In genomic region chr10:95264227-95265051, GRCh38 we compare ENCODE assay signal across 10 cellular contexts. TPM values are rescaled to one million over a fixed set of nuclear protein-coding genes. Genes with fewer than 3 reads are reported as not detected.
A peak's percentile ranks its signal among the peaks of the same experiment; 100 is the strongest.
DNase-seq lines count a peak whose midpoint lies in the region; ATAC-seq, FAIRE-seq and TF ChIP-seq lines count a peak whose summit lies in the region.
"Had no signal": no experiment of that assay in that cellular context is flagged by ENCODE, and none has a peak within 500 bp of the region (broad histone marks: within the 10 kb centered on the region; RNA-seq: fewer than 3 reads in every experiment).

No MANE protein-coding gene starts in this region.

- intact Hi-C loops in thyroid gland (cut with DNase I): no loop called here

- H3K27me3 ChIP-seq in HUES48 (ENCODE audit: control insufficient read depth, insufficient read depth, low read length): no peaks in the 10 kb centered on the region
- no peaks in the 10 kb centered on the region for H3K27me3 ChIP-seq in RWPE2 (ENCODE audit: insufficient read depth, poor library complexity, severe bottlenecking)
- H3K27me3 ChIP-seq in keratinocyte (ENCODE audit: control insufficient read depth, extremely low read depth, insufficient read depth, low read length): no peaks in the 10 kb centered on the region
- H3K27me3 ChIP-seq in thyroid gland: no peaks in the 10 kb centered on the region

- H3K9me3 Mint-ChIP-seq in activated CD8-positive, alpha-beta T cell treated with anti-CD3 and anti-CD28 coated beads, Interleukin-2, amount 10 ng/mL, durations not matched to agents 7 days and 5 days (ENCODE audit: insufficient read depth): no peaks in the 10 kb centered on the region
- H3K9me3 Mint-ChIP-seq: activated naive CD4-positive, alpha-beta T cell treated with anti-CD3 and anti-CD28 coated beads, Interleukin-2, amount 50 U/mL, for 72 hours had no signal

- peaks cover 3% of the 10 kb centered on the region for H3K27me3 Mint-ChIP-seq in activated CD8-positive, alpha-beta T cell treated with anti-CD3 and anti-CD28 coated beads, Interleukin-2, amount 10 ng/mL, durations not matched to agents 7 days and 5 days (ENCODE audit: low read depth)

- no peak overlapping the region for H3K27ac Mint-ChIP-seq in activated CD8-positive, alpha-beta T cell treated with anti-CD3 and anti-CD28 coated beads, Interleukin-2, amount 10 ng/mL, durations not matched to agents 7 days and 5 days
- H3K27ac Mint-ChIP-seq: activated naive CD4-positive, alpha-beta T cell treated with anti-CD3 and anti-CD28 coated beads, Interleukin-2, amount 50 U/mL, for 72 hours had no signal

- H3K9ac ChIP-seq in HUES48 (ENCODE audit: low read depth, low read length): peak overlapping the region; percentile 47; the same call in 1 of the 2 replicates
- peak overlapping the region; percentile 68 for H3K9ac ChIP-seq in keratinocyte (ENCODE audit: control insufficient read depth, extremely low read depth, insufficient read depth, low read length)

- peak overlapping the region; percentile 31 for H3K4me2 ChIP-seq in keratinocyte (ENCODE audit: control insufficient read depth, extremely low read depth, insufficient read depth, low read depth, low read length)

- TF ChIP-seq POLR2A in thyroid gland (IDR thresholded peaks at IDR 0.05) (no peak), H54 (IDR thresholded peaks at IDR 0.05; ENCODE audit: low read depth, low read length) (no peak)

- peaks cover 32% of the 10 kb centered on the region for H3K79me2 ChIP-seq in keratinocyte (ENCODE audit: control insufficient read depth, insufficient read depth, low read length)

- H4K20me1 ChIP-seq in keratinocyte (ENCODE audit: control insufficient read depth, extremely low read depth, insufficient read depth, low read length): no peaks in the 10 kb centered on the region

- H2AFZ ChIP-seq in keratinocyte (ENCODE audit: control insufficient read depth, low read length): no peak overlapping the region

- peak overlapping the region; percentile 92 for H3K27ac ChIP-seq in HUES48 (ENCODE audit: low read depth, low read length)
- peak overlapping the region; percentile 94 for H3K27ac ChIP-seq in RWPE2 (ENCODE audit: poor library complexity, severe bottlenecking)
- peak overlapping the region; percentile 85 for H3K27ac ChIP-seq in keratinocyte (ENCODE audit: control insufficient read depth, insufficient read depth, low read length)
- peak overlapping the region in 2 of 3 donors; percentile 55 to 84 for H3K27ac ChIP-seq in thyroid gland

- H3K36me3 Mint-ChIP-seq in activated CD8-positive, alpha-beta T cell treated with anti-CD3 and anti-CD28 coated beads, Interleukin-2, amount 10 ng/mL, durations not matched to agents 7 days and 5 days (ENCODE audit: low read depth): no peaks in the 10 kb centered on the region
- H3K36me3 Mint-ChIP-seq: activated naive CD4-positive, alpha-beta T cell treated with anti-CD3 and anti-CD28 coated beads, Interleukin-2, amount 50 U/mL, for 72 hours had no signal

- dilution Hi-C loops in keratinocyte (cut with MboI; ENCODE audit: extremely low pct_ligation_motif_present, low sequenced_read_pairs): no loop called here

- TF ChIP-seq CTCF in RWPE2 (IDR thresholded peaks at IDR 0.05; ENCODE audit: poor library complexity, severe bottlenecking): no peak
- TF ChIP-seq CTCF in keratinocyte (optimal IDR thresholded peaks at IDR 0.05 in 1 of 3, IDR thresholded peaks at IDR 0.05 in 1 of 3, conservative IDR thresholded peaks at IDR 0.05 in 1 of 3; ENCODE audit: extremely low read depth in 1 of 3, insufficient read depth in 2 of 3, low read length in 3 of 3): peak in 1 of 3 experiments; percentile 12
- no peak for TF ChIP-seq CTCF in thyroid gland (IDR thresholded peaks at IDR 0.05)

- peaks cover 66% of the 10 kb centered on the region for H3K36me3 ChIP-seq in HUES48 (ENCODE audit: control insufficient read depth, insufficient read depth, low read length)
- H3K36me3 ChIP-seq in RWPE2 (ENCODE audit: low read depth): peaks cover 92% of the 10 kb centered on the region
- peaks cover 30 to 37% of the 10 kb centered on the region in 2 experiments for H3K36me3 ChIP-seq in keratinocyte (ENCODE audit: control insufficient read depth in 2 of 2, extremely low read depth in 1 of 2, insufficient read depth in 2 of 2, low read length in 2 of 2)
- peaks cover 19 to 20% of the 10 kb centered on the region in 2 donors for H3K36me3 ChIP-seq in thyroid gland

- no peak overlapping the region for H3K4me3 Mint-ChIP-seq in activated CD8-positive, alpha-beta T cell treated with anti-CD3 and anti-CD28 coated beads, Interleukin-2, amount 10 ng/mL, durations not matched to agents 7 days and 5 days

- H3K4me3 ChIP-seq in HUES48 (ENCODE audit: low read depth, low read length) (peak overlapping the region; percentile 37; the same call in 1 of the 2 replicates), RWPE2 (ENCODE audit: severe bottlenecking) (no peak overlapping the region), keratinocyte (ENCODE audit: control insufficient read depth in 2 of 3, extremely low read depth in 1 of 3, insufficient read depth in 2 of 3, low read depth in 1 of 3, low read length in 3 of 3) (no peak overlapping the region), thyroid gland (replicated peaks in 1 of 3) (no peak overlapping the region)

- peaks cover 54% of the 10 kb centered on the region for H3K4me1 ChIP-seq in HUES48 (ENCODE audit: control insufficient read depth, insufficient read depth, low read length)
- peaks cover 64% of the 10 kb centered on the region for H3K4me1 ChIP-seq in RWPE2 (ENCODE audit: insufficient read depth, poor library complexity, severe bottlenecking)
- peaks cover 82% of the 10 kb centered on the region for H3K4me1 ChIP-seq in keratinocyte (ENCODE audit: control insufficient read depth, extremely low read depth, insufficient read depth, low read length)
- peaks cover 37 to 47% of the 10 kb centered on the region in 2 donors for H3K4me1 ChIP-seq in thyroid gland

- POLR2A ChIA-PET in activated CD8-positive, alpha-beta T cell treated with anti-CD3 and anti-CD28 coated beads, Interleukin-2, amount 10 ng/mL, durations not matched to agents 7 days and 5 days (lab: Charles Lee): no interaction called here

- ATAC-seq in RWPE2 (ENCODE audit: low read depth): peak; percentile 66
- ATAC-seq in HG03457 (IDR thresholded peaks at IDR 0.05; ENCODE audit: unreplicated experiment): no peak
- no peak for ATAC-seq in activated CD8-positive, alpha-beta T cell treated with anti-CD3 and anti-CD28 coated beads, Interleukin-2, amount 10 ng/mL, durations not matched to agents 7 days and 5 days
- ATAC-seq: activated naive CD4-positive, alpha-beta T cell treated with anti-CD3 and anti-CD28 coated beads, Interleukin-2, amount 50 U/mL, for 72 hours; Panc1 had no signal

- no peaks in the 10 kb centered on the region for H3K4me1 Mint-ChIP-seq in activated CD8-positive, alpha-beta T cell treated with anti-CD3 and anti-CD28 coated beads, Interleukin-2, amount 10 ng/mL, durations not matched to agents 7 days and 5 days (ENCODE audit: low read depth)

- FAIRE-seq in keratinocyte (lab: Jason Lieb, UNC): peak; percentile 98
- no peak for FAIRE-seq in H54 (lab: Jason Lieb, UNC)

- CTCF ChIA-PET in activated CD8-positive, alpha-beta T cell treated with anti-CD3 and anti-CD28 coated beads, Interleukin-2, amount 10 ng/mL, durations not matched to agents 7 days and 5 days (lab: Charles Lee): no interaction called here

- WGBS in thyroid gland, 2 donors: 75 to 78% methylated on average over 6 of the region's 6 CpGs

- H3K9me1 ChIP-seq in keratinocyte (ENCODE audit: control insufficient read depth, extremely low read depth, insufficient read depth, low read length): no peaks in the 10 kb centered on the region

- H3K9me3 ChIP-seq in HUES48 (ENCODE audit: control insufficient read depth, insufficient read depth, low read length) (no peaks in the 10 kb centered on the region), RWPE2 (ENCODE audit: severe bottlenecking) (no peaks in the 10 kb centered on the region), keratinocyte (ENCODE audit: control insufficient read depth, low read depth, low read length) (no peaks in the 10 kb centered on the region), thyroid gland (no peaks in the 10 kb centered on the region)

- DNase-seq in RWPE2 (ENCODE audit: low spot score) (no peak), keratinocyte (ENCODE audit: low read depth, low spot score) (peak; percentile 92), thyroid gland (no peak), H54 (ENCODE audit: insufficient read length, low spot score) (no peak)
- DNase-seq in activated CD8-positive, alpha-beta T cell treated with anti-CD3 and anti-CD28 coated beads, Interleukin-2, amount 10 ng/mL, durations not matched to agents 7 days and 5 days: no peak
- DNase-seq: NCI-H2171 had no signal

RNA-seq across cellular contexts. Expression of gene PDLIM1, which starts 26.4 kb away (rescaled TPM):
- 200 to 450 TPM (median 298 TPM) in 3 replicates for polyA plus RNA-seq in keratinocyte
- polyA plus RNA-seq in keratinocyte (2011; ENCODE audit: low read depth): 152 TPM
- polyA plus RNA-seq in keratinocyte (2011; cell fraction: cytosol; rRNA removed): 550 and 564 TPM in 2 replicates
- polyA plus RNA-seq in keratinocyte (2011; cell fraction: nucleus; rRNA removed): 299 and 342 TPM in 2 replicates
- 367 and 421 TPM in 2 replicates for polyA plus RNA-seq in keratinocyte (2012; ENCODE audit: low replicate concordance)
- polyA minus RNA-seq in keratinocyte: 372 to 462 TPM (median 381 TPM) in 3 replicates
- polyA minus RNA-seq in keratinocyte (2011; cell fraction: cytosol; rRNA and poly(A)+ RNA removed): 329 TPM
- polyA minus RNA-seq in keratinocyte (2011; cell fraction: nucleus; rRNA and poly(A)+ RNA removed): 92.1 and 192 TPM in 2 replicates
- 100 to 1,000 TPM in 1 of 4 donors, 10 to 100 TPM in 3; 67.8 to 158 (median 90.7) TPM for total RNA-seq in thyroid gland
- total RNA-seq in activated CD8-positive, alpha-beta T cell treated with anti-CD3 and anti-CD28 coated beads, Interleukin-2, amount 10 ng/mL, durations not matched to agents 7 days and 5 days: 1 to 10 TPM; 9.4 to 9.5 TPM

Comparison
In these comparisons a context has a peak if more than half of its experiments do, and no peak if none do; other contexts are left out.
1. RNA of gene PDLIM1, which starts 26.4 kb away (total RNA-seq): 67.8 to 158 TPM in thyroid gland; 9.4 to 9.5 TPM in activated CD8-positive, alpha-beta T cell treated with anti-CD3 and anti-CD28 coated beads, Interleukin-2, amount 10 ng/mL, durations not matched to agents 7 days and 5 days; every median in the first group is over 4 times any median in the second.
2. Peak in every context shown above with its lines, with median percentiles within 50 percentile points of each other: H3K27ac ChIP-seq.